In genomic region chr18:50506362-50506761, GRCh38 we compare ENCODE assay signal across 1 cellular context.
TF ChIP-seq lines count a peak whose summit lies in the region.

No MANE protein-coding gene starts in this region.

TF ChIP-seq in HepG2, 621 proteins besides CTCF, POLR2A, EP300 and RAD21 (continued from another document):
- TF ChIP-seq ZNF281 (CRISPR knock-in tag; IDR thresholded peaks at IDR 0.05; ENCODE audit: borderline replicate concordance) (no peak), TAF15 (IDR thresholded peaks at IDR 0.05; ENCODE audit: low read depth, low read length, poor library complexity, severe bottlenecking) (no peak), SSRP1 (CRISPR knock-in tag; IDR thresholded peaks at IDR 0.05) (no peak), ONECUT2 (CRISPR knock-in tag; IDR thresholded peaks at IDR 0.05) (no peak)
